Comparison of ENCODE assay signal across 13 cellular contexts in the genomic region with DNA sequence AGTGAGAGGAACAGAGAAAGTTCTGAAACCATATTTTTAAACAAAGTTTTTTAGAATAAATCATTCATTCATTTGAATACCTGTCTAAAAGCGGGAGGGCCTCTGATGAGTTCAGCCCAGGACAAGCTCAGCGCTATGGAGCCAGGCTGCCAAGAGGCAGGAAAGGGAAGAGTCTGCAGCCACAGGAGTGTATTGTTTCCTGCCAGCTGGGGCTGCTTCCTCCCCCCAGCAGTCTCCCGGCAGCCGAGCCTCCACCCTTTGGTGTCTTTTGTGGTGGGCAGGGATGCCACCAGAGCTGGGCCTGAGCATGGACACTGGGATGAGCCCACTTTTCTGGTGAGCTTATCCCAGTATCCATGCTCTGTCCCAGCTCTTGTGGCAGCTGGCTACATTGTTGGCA.
"Had no signal": no experiment of that assay in that cellular context is flagged by ENCODE, and none has a peak within 500 bp of the region (broad histone marks: within the 10 kb centered on the region; RNA-seq: fewer than 3 reads in every experiment).

No MANE protein-coding gene starts in this region.

- H3K9me3 ChIP-seq: breast epithelium had no signal

- H3K36me3 ChIP-seq: breast epithelium, heart left ventricle, tibial artery had no signal

- H3K27me3 ChIP-seq: breast epithelium, heart left ventricle, tibial artery had no signal

- DNase-seq: activated CD4-positive, alpha-beta T cell treated with anti-CD3 and anti-CD28 coated beads, Interleukin-2, amount 50 U/mL, for 48 hours; activated CD4-positive, CD25-positive, alpha-beta regulatory T cell treated with anti-CD3 and anti-CD28 coated beads, Interleukin-2, amount 50 U/mL, for 72 hours; activated gamma-delta T cell treated with Interleukin-2 at 50 U/mL for 16 hours; activated naive CD8-positive, alpha-beta T cell treated with anti-CD3 and anti-CD28 coated beads, Interleukin-2, amount 10 ng/mL, durations not matched to agents 7 days and 5 days; activated T-cell treated with anti-CD3 and anti-CD28 coated beads, Interleukin-2, amount 50 U/mL, for 48 hours; aorta; foreskin melanocyte; heart left ventricle; retina; small intestine; tibial artery had no signal

- H3K27ac ChIP-seq: breast epithelium, heart left ventricle, tibial artery had no signal

- H3K4me3 ChIP-seq: breast epithelium, heart left ventricle, tibial artery had no signal

- FAIRE-seq: islet of Langerhans, small intestine had no signal
